ENCODE assay signal across 9 cellular contexts in the genomic region with DNA sequence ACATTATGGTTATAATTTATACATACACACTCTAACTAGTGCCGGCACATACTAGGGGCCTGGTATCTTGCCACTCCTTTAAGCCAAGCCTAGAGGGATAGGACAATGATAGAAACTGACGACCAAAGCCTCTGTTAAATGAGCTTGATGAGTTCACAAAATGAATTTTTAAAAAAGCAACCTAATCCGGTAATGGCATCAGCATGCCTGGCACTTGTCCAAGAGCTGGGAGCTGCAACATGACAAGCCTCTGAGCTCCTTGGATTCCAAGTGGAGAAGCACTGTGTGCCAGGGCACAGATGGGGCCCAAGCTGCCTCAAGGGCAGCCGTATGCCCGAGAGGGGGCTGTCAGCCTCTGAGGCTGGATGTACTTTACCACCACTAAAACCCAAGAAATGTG. TPM values are rescaled to one million over a fixed set of nuclear protein-coding genes. Genes with fewer than 3 reads are reported as not detected.
DNase-seq lines count a peak whose midpoint lies in the region; ATAC-seq and TF ChIP-seq lines count a peak whose summit lies in the region.
"Had no signal": no experiment of that assay in that cellular context is flagged by ENCODE, and none has a peak within 500 bp of the region (broad histone marks: within the 10 kb centered on the region; RNA-seq: fewer than 3 reads in every experiment).

No MANE protein-coding gene starts in this region.

- H3K27ac Mint-ChIP-seq in Calu3 (ENCODE audit: unreplicated experiment), result peak overlapping the region; percentile 81

- H3K4me2 ChIP-seq in neuronal stem cell (ENCODE audit: insufficient read depth, low read length, poor library complexity, severe bottlenecking), result no peak overlapping the region

- H4K8ac ChIP-seq in neuronal stem cell (ENCODE audit: low read depth, low read length), result no peak overlapping the region

- H3K4me3 Mint-ChIP-seq in Calu3 (ENCODE audit: low read depth, unreplicated experiment), result peak overlapping the region; percentile 75

- peak overlapping the region; percentile 48 for H2BK12ac ChIP-seq in neuronal stem cell (ENCODE audit: low read length)

- H2BK120ac ChIP-seq in neuronal stem cell (ENCODE audit: low read depth, low read length), result no peak overlapping the region

- no peak overlapping the region for H3K14ac ChIP-seq in neuronal stem cell (ENCODE audit: low read length)

- no peaks in the 10 kb centered on the region for H3K27me3 ChIP-seq in neuronal stem cell (ENCODE audit: control insufficient read depth in 3 of 3, insufficient read depth in 3 of 3, low read depth in 1 of 3, low read length in 3 of 3)

- H3K36me3 ChIP-seq in neuronal stem cell (replicated peaks in 1 of 2; ENCODE audit: control insufficient read depth in 2 of 2, insufficient read depth in 2 of 2, low read length in 2 of 2), result peaks cover 0 to 38% of the 10 kb centered on the region in 2 donors

- no TSS peak for BruUV-seq in Calu3 (replicated peaks; lab: Mats Ljungman, UMichigan)

- peak overlapping the region; percentile 95 for H3K27ac ChIP-seq in neuronal stem cell (replicated peaks; ENCODE audit: low read length)

- no peaks in the 10 kb centered on the region for H3K9me3 Mint-ChIP-seq in Calu3 (ENCODE audit: low read depth, unreplicated experiment)
- H3K9me3 Mint-ChIP-seq: naive B cell had no signal

- no peak for TF ChIP-seq CTCF in Calu3 (IDR thresholded peaks at IDR 0.05; ENCODE audit: unreplicated experiment)

- no peak overlapping the region for H2BK5ac ChIP-seq in neuronal stem cell (ENCODE audit: low read length)

- no peak overlapping the region for H2BK15ac ChIP-seq in neuronal stem cell (ENCODE audit: low read length)

- no peak overlapping the region for H3K18ac ChIP-seq in neuronal stem cell (ENCODE audit: low read length)

- H2AFZ ChIP-seq in neuronal stem cell (ENCODE audit: low read length), result no peak overlapping the region

- H3K4me1 ChIP-seq in neuronal stem cell (ENCODE audit: control insufficient read depth in 2 of 2, insufficient read depth in 1 of 2, low read depth in 1 of 2, low read length in 2 of 2), result peaks cover 34 to 47% of the 10 kb centered on the region in 2 donors

- H3K4me1 Mint-ChIP-seq in Calu3 (ENCODE audit: low read depth, unreplicated experiment), result peaks cover 74% of the 10 kb centered on the region

- H3K4me3 ChIP-seq in neuronal stem cell (ENCODE audit: low read length in 2 of 2), result no peak overlapping the region

- H3K36me3 Mint-ChIP-seq in Calu3 (ENCODE audit: insufficient read depth, unreplicated experiment), result peaks cover 65% of the 10 kb centered on the region
- H3K36me3 Mint-ChIP-seq: naive B cell had no signal

- H3K4ac ChIP-seq in neuronal stem cell (ENCODE audit: low read length), result no peak overlapping the region

- WGBS in neuronal stem cell (ENCODE audit: extremely low coverage in 2 of 2, insufficient read length in 2 of 2, insufficient replicate concordance in 1 of 2), 2 donors, result no CpG with 5 or more reads among the region's 5 CpGs

- H3K23ac ChIP-seq in neuronal stem cell (ENCODE audit: low read depth, low read length, poor library complexity), result no peak overlapping the region

- peak overlapping the region; percentile 36 for H2AK5ac ChIP-seq in neuronal stem cell (ENCODE audit: low read depth, low read length)

- intact Hi-C loops in Calu3 (cut with micrococcal nuclease; ENCODE audit: unreplicated experiment), result loop anchor here (10.0 kb wide), 1 partner anchor 446 kb away; a partner anchor contains a TSS

- no peak overlapping the region for H3K9ac ChIP-seq in neuronal stem cell (ENCODE audit: low read depth, low read length, poor library complexity)

- no peaks in the 10 kb centered on the region for H3K79me1 ChIP-seq in neuronal stem cell (ENCODE audit: low read depth, low read length)

- no peak overlapping the region for H4K91ac ChIP-seq in neuronal stem cell (ENCODE audit: low read depth, low read length, poor library complexity)

- CTCF ChIA-PET in Calu3 (lab: Charles Lee), result interaction anchor here (0.6 to 3.5 kb wide), 6 partner anchors 9 to 471 kb away, joined by 3 to 36 read pairs (median 5); a partner anchor contains a TSS

- ATAC-seq in GM21737 (IDR thresholded peaks at IDR 0.05; ENCODE audit: unreplicated experiment), result no peak
- no peak for ATAC-seq in GM18858 (IDR thresholded peaks at IDR 0.05; ENCODE audit: unreplicated experiment)

- no peaks in the 10 kb centered on the region for H3K9me3 ChIP-seq in neuronal stem cell (replicated peaks in 1 of 2; ENCODE audit: control insufficient read depth in 2 of 2, insufficient read depth in 1 of 2, low read depth in 1 of 2, low read length in 2 of 2)

- DNase-seq in Calu3, result peak; percentile 65
- DNase-seq in NCI-H2171 treated with DMSO at 0.1 percent for 48 hours (lab: John Stamatoyannopoulos, UW), result peak; percentile 93
- peak; percentile 71 for DNase-seq in dermis blood vessel endothelial cell
- DNase-seq in neuronal stem cell (ENCODE audit: low spot score), result no peak
- no peak for DNase-seq in NCI-H1436 treated with DMSO at 0.1 percent for 48 hours (lab: John Stamatoyannopoulos, UW)
- DNase-seq in CD1c-positive myeloid dendritic cell (ENCODE audit: extremely low spot score), result no peak
- DNase-seq: naive B cell had no signal

- H3K27me3 Mint-ChIP-seq in Calu3 (ENCODE audit: unreplicated experiment), result no peaks in the 10 kb centered on the region

RNA-seq across cellular contexts. Expression of a gene that starts 9.7 kb away (rescaled TPM):
- 95.9 and 108 TPM in 2 replicates for total RNA-seq in Calu3 (2022)
- total RNA-seq in dermis blood vessel endothelial cell, result 14.1 and 38.6 TPM in 2 replicates
- polyA plus RNA-seq in neuronal stem cell (2013, experiment 1 of 2), result 60.7 TPM
- polyA plus RNA-seq in neuronal stem cell (2013, experiment 2 of 2), result 60.9 TPM

Comparison
In these comparisons a context has a peak if more than half of its experiments do, and no peak if none do; other contexts are left out.
1. DNase-seq: peak in Calu3 (single experiment), NCI-H2171 treated with DMSO at 0.1 percent for 48 hours (single experiment) and dermis blood vessel endothelial cell (single experiment); none in neuronal stem cell (single experiment), NCI-H1436 treated with DMSO at 0.1 percent for 48 hours (single experiment) and CD1c-positive myeloid dendritic cell (single experiment).